Comparison of ENCODE assay signal across 1 cellular context in genomic region chr16:88302666-88303065, GRCh38.
TF ChIP-seq lines count a peak whose summit lies in the region.

No MANE protein-coding gene starts in this region.

TF ChIP-seq in IMR-90, 13 proteins besides CTCF, POLR2A, EP300 and RAD21:
- TF ChIP-seq ELK1 (IDR thresholded peaks at IDR 0.05; ENCODE audit: borderline replicate concordance, low read depth, low read length), result no peak
- no peak for TF ChIP-seq CEBPB (IDR thresholded peaks at IDR 0.05; ENCODE audit: low read depth, low read length)
- TF ChIP-seq RFX5 (IDR thresholded peaks at IDR 0.05; ENCODE audit: low read depth, low read length), result no peak
- no peak for TF ChIP-seq USF2 (IDR thresholded peaks at IDR 0.05; ENCODE audit: low read depth, low read length)
- no peak for TF ChIP-seq MXI1 (IDR thresholded peaks at IDR 0.05; ENCODE audit: borderline replicate concordance, low read depth, low read length)
- TF ChIP-seq SMC3 (IDR thresholded peaks at IDR 0.05; ENCODE audit: low read depth, low read length), result no peak
TF ChIP-seq in IMR-90: peak in this region for 0.
